12 cellular contexts compared by ENCODE assay signal in genomic region chr5:172943283-172943841, GRCh38. TPM values are rescaled to one million over a fixed set of nuclear protein-coding genes. Genes with fewer than 3 reads are reported as not detected.
DNase-seq lines count a peak whose midpoint lies in the region; ATAC-seq, FAIRE-seq and TF ChIP-seq lines count a peak whose summit lies in the region.
"Had no signal": no experiment of that assay in that cellular context is flagged by ENCODE, and none has a peak within 500 bp of the region (broad histone marks: within the 10 kb centered on the region; RNA-seq: fewer than 3 reads in every experiment).

No MANE protein-coding gene starts in this region.

- CTCF ChIA-PET in K562 (lab: Yijun Ruan, JAX; ENCODE audit: low intra/inter-chr PET ratio) = no interaction called here

- H3K27me3 ChIP-seq in HUES64 (ENCODE audit: insufficient read depth, low read length) (no peaks in the 10 kb centered on the region), K562 (ENCODE audit: control insufficient read depth in 2 of 2, insufficient read depth in 2 of 2, low read length in 2 of 2) (no peaks in the 10 kb centered on the region)
- H3K27me3 ChIP-seq: breast epithelium had no signal

- TF ChIP-seq EP300 in K562 (IDR thresholded peaks at IDR 0.05; ENCODE audit: low read length) = no peak

- no peaks in the 10 kb centered on the region for H3K79me2 ChIP-seq in K562 (ENCODE audit: control insufficient read depth, insufficient read depth, low read length)

- H3K4me3 ChIP-seq in HUES64 (ENCODE audit: low read length) (no peak overlapping the region), K562 (no peak overlapping the region)
- H3K4me3 ChIP-seq: breast epithelium had no signal

- TF ChIP-seq RAD21 in K562 (CRISPR knock-in tag; conservative IDR thresholded peaks at IDR 0.05 in 1 of 2, IDR thresholded peaks at IDR 0.05 in 1 of 2) = no peak

- intact Hi-C loops in K562 (cut with micrococcal nuclease) = no loop called here

- H3K4me1 ChIP-seq in HUES64 (ENCODE audit: insufficient read depth, low read length) (peaks cover 14% of the 10 kb centered on the region), K562 (replicated peaks in 1 of 2; ENCODE audit: control insufficient read depth in 2 of 2, insufficient read depth in 2 of 2, low read length in 2 of 2) (peaks cover 7 to 12% of the 10 kb centered on the region in 2 experiments)
- H3K4me1 ChIP-seq: breast epithelium had no signal

- in situ Hi-C loops in K562 (cut with MboI) = loop anchor here (10.0 kb wide), 1 partner anchor 459 kb away; no protein-coding TSS in a partner anchor

- H2AFZ ChIP-seq in K562 (ENCODE audit: low read depth, low read length) = peak overlapping the region; percentile 12; the same call in 1 of the 2 replicates

- H3K9me3 ChIP-seq in HUES64 (ENCODE audit: insufficient read depth, low read depth, low read length) (no peaks in the 10 kb centered on the region), K562 (replicated peaks; ENCODE audit: control insufficient read depth, insufficient read depth, low read depth, low read length) (no peaks in the 10 kb centered on the region)
- H3K9me3 ChIP-seq: breast epithelium had no signal

- DNase-seq in AG20443 (ENCODE audit: low spot score) = peak; percentile 89
- DNase-seq in K562 (ENCODE audit: extremely low read depth in 1 of 4, low spot score in 3 of 4) = peak; percentile 70 to 81 (median 75)
- peak; percentile 61 to 71 for DNase-seq in lung microvascular endothelial cell (ENCODE audit: low read depth in 2 of 2)
- no peak for DNase-seq in GF-D8 (lab: John Stamatoyannopoulos, UW)
- no peak for DNase-seq in activated CD4-positive, CD25-positive, alpha-beta regulatory T cell (lab: John Stamatoyannopoulos, UW)
- DNase-seq: MV-4-11 had no signal

- TF ChIP-seq POLR2A in K562 (conservative IDR thresholded peaks at IDR 0.05) = no peak

- FAIRE-seq in K562 (lab: Jason Lieb, UNC) = peak; percentile 89
- FAIRE-seq: TTC549 had no signal

- ATAC-seq in K562 = peak; percentile 90
- ATAC-seq in GM18861 (IDR thresholded peaks at IDR 0.05; ENCODE audit: unreplicated experiment) = no peak
- no peak for ATAC-seq in GM21447 (IDR thresholded peaks at IDR 0.05; ENCODE audit: unreplicated experiment)
- ATAC-seq: HCT116 had no signal

- H3K27ac ChIP-seq in HUES64 (ENCODE audit: low read depth, low read length) (peak overlapping the region; percentile 89; the same call in 1 of the 2 replicates), K562 (ENCODE audit: extremely low read depth, low read depth, low read length) (no peak overlapping the region)
- H3K27ac ChIP-seq: breast epithelium had no signal

- H4K20me1 ChIP-seq in K562 (replicated peaks; ENCODE audit: control insufficient read depth, insufficient read depth, low read length) = no peaks in the 10 kb centered on the region

- no peak for TF ChIP-seq CTCF in K562 (IDR thresholded peaks at IDR 0.05 in 2 of 3, conservative IDR thresholded peaks at IDR 0.05 in 1 of 3; ENCODE audit: insufficient read depth in 2 of 3, low read depth in 1 of 3, low read length in 3 of 3)

- H3K4me2 ChIP-seq in K562 (ENCODE audit: insufficient read depth, low read length) = no peak overlapping the region

- peaks cover 23% of the 10 kb centered on the region for H3K36me3 ChIP-seq in HUES64 (ENCODE audit: insufficient read depth, low read length)
- peaks cover 11% of the 10 kb centered on the region; the same call in 1 of the 3 replicates for H3K36me3 ChIP-seq in K562 (ENCODE audit: control insufficient read depth, insufficient read depth, low read length)
- H3K36me3 ChIP-seq: breast epithelium had no signal

- no peaks in the 10 kb centered on the region for H3K9me1 ChIP-seq in K562 (ENCODE audit: control insufficient read depth, insufficient read depth, low read length)

- POLR2A ChIA-PET in K562 (lab: Yijun Ruan, JAX) = interaction anchor here (0.9 to 1.0 kb wide), 3 partner anchors 9 to 41 kb away, joined by 3 read pairs; partner anchors contain the start of gene ATP6V0E1

- H3K9ac ChIP-seq in HUES64 (ENCODE audit: low read depth, low read length) = no peak overlapping the region
- H3K9ac ChIP-seq in K562 (ENCODE audit: insufficient read depth in 1 of 2, low read depth in 2 of 2, low read length in 2 of 2) = peak overlapping the region in 1 of 2 experiments; percentile 62; a peak in 1 of 4 replicates

- WGBS in HUES64 = 41% methylated on average over 16 of the region's 18 CpGs
- 41% methylated on average over 16 of the region's 18 CpGs for WGBS in K562 (ENCODE audit: insufficient coverage, low coverage, missing lambda C conversion rate)

- no TSS peak for BruUV-seq in K562 (replicated peaks; lab: Mats Ljungman, UMichigan)

TF ChIP-seq in K562, 482 proteins besides CTCF, POLR2A, EP300 and RAD21 (continues in another document):
- TF ChIP-seq MAZ (CRISPR knock-in tag; conservative IDR thresholded peaks at IDR 0.05 in 1 of 2, IDR thresholded peaks at IDR 0.05 in 1 of 2) = peak in 1 of 2 experiments; percentile 42; a peak in 1 of 4 replicates
- TF ChIP-seq HOXB6 (CRISPR knock-in tag; IDR thresholded peaks at IDR 0.05; ENCODE audit: borderline replicate concordance) = no peak
- TF ChIP-seq TGIF2 (CRISPR knock-in tag; IDR thresholded peaks at IDR 0.05) = no peak
- TF ChIP-seq EGR1 (conservative IDR thresholded peaks at IDR 0.05) = peak; percentile 50; the same call in 1 of the 2 replicates
- TF ChIP-seq ZNF12 (CRISPR knock-in tag; IDR thresholded peaks at IDR 0.05) = no peak
- TF ChIP-seq SOX6 (IDR thresholded peaks at IDR 0.05) = no peak
- no peak for TF ChIP-seq ZNF175 (CRISPR knock-in tag; IDR thresholded peaks at IDR 0.05; ENCODE audit: low read depth)
- peak in 1 of 2 experiments; percentile 10; a peak in 1 of 4 replicates for TF ChIP-seq RCOR1 (IDR thresholded peaks at IDR 0.05; ENCODE audit: borderline replicate concordance in 1 of 2, low read depth in 2 of 2, low read length in 2 of 2)
- peak; percentile 71 for TF ChIP-seq VEZF1 (CRISPR knock-in tag; IDR thresholded peaks at IDR 0.05)
- TF ChIP-seq ZNF668 (CRISPR knock-in tag; IDR thresholded peaks at IDR 0.05) = no peak
- peak; percentile 33; the same call in 1 of the 2 replicates for TF ChIP-seq TAL1 (IDR thresholded peaks at IDR 0.05)
- TF ChIP-seq SMAD4 (CRISPR knock-in tag; conservative IDR thresholded peaks at IDR 0.05) = peak; percentile 44; the same call in 1 of the 2 replicates
- TF ChIP-seq SP1 (CRISPR knock-in tag; IDR thresholded peaks at IDR 0.05) = 0 out of 2 replicates have a peak, but pooled peaks have one; percentile 33

RNA-seq across cellular contexts. Expression of gene RPL26L1, which starts 15.9 kb away (rescaled TPM):
- 64.1 TPM for polyA plus RNA-seq in HUES64 (2013, experiment 1 of 2)
- 69.5 TPM for polyA plus RNA-seq in HUES64 (2013, experiment 2 of 2)
- 7.4 and 7.5 TPM in 2 replicates for total RNA-seq in K562 (2011; cell fraction: chromatin; rRNA removed; ENCODE audit: low replicate concordance)
- 12.2 and 13.7 TPM in 2 replicates for total RNA-seq in K562 (2011; cell fraction: nucleolus; rRNA removed)
- total RNA-seq in K562 (2011; cell fraction: nucleoplasm; rRNA removed) = 10.2 and 11.1 TPM in 2 replicates
- 67.4 and 70.7 TPM in 2 replicates for total RNA-seq in K562 (2014; rRNA removed)
- total RNA-seq in K562 (2014; rRNA removed; fragmentation: Illumina TruSeq; extraction: Trizol) = 92.1 and 105 TPM in 2 replicates
- 82.4 and 88.9 TPM in 2 replicates for total RNA-seq in K562 (2015; rRNA removed; fragmentation: Illumina TruSeq; extraction: Trizol)
- total RNA-seq in K562 (2021) = 63.7 and 70.8 TPM in 2 replicates
- polyA plus RNA-seq in K562 (2011; rRNA removed) = 110 and 134 TPM in 2 replicates
- polyA plus RNA-seq in K562 (2011; cell fraction: cytosol; rRNA removed) = 73.9 and 87.3 TPM in 2 replicates
- polyA plus RNA-seq in K562 (2011; cell fraction: nucleus; rRNA removed) = 31.9 and 44.8 TPM in 2 replicates
- 48.7 and 91.6 TPM in 2 replicates for polyA plus RNA-seq in K562 (2012)
- 80.2 and 96.2 TPM in 2 replicates for polyA plus RNA-seq in K562 (2014; fragmentation: Illumina TruSeq; extraction: Trizol)
- polyA plus RNA-seq in K562 (2014; fragmentation: Nextera tagmentation; extraction: Ambion mirVana) = 100 to 1,000 TPM; 319 to 328 TPM
- polyA plus RNA-seq in K562 (2014; rRNA removed) = 112 and 124 TPM in 2 replicates
- polyA minus RNA-seq in K562 (2011; rRNA and poly(A)+ RNA removed) = 62.8 and 70.0 TPM in 2 replicates
- polyA minus RNA-seq in K562 (2011; cell fraction: cytosol; rRNA and poly(A)+ RNA removed) = 24.8 and 36.9 TPM in 2 replicates
- polyA minus RNA-seq in K562 (2011; cell fraction: nucleus; rRNA and poly(A)+ RNA removed) = 6.6 and 14.6 TPM in 2 replicates
- total RNA-seq in lung microvascular endothelial cell = 27.2 and 28.4 TPM in 2 replicates

RNA-seq across cellular contexts. Expression of gene ATP6V0E1, which starts 40.2 kb away (rescaled TPM):
- 86.3 TPM for polyA plus RNA-seq in HUES64 (2013, experiment 1 of 2)
- polyA plus RNA-seq in HUES64 (2013, experiment 2 of 2) = 77.5 TPM
- total RNA-seq in K562 (2011; cell fraction: chromatin; rRNA removed; ENCODE audit: low replicate concordance) = 118 and 124 TPM in 2 replicates
- total RNA-seq in K562 (2011; cell fraction: nucleolus; rRNA removed) = 113 and 119 TPM in 2 replicates
- 146 and 237 TPM in 2 replicates for total RNA-seq in K562 (2011; cell fraction: nucleoplasm; rRNA removed)
- 50.0 and 63.8 TPM in 2 replicates for total RNA-seq in K562 (2014; rRNA removed)
- 111 and 118 TPM in 2 replicates for total RNA-seq in K562 (2014; rRNA removed; fragmentation: Illumina TruSeq; extraction: Trizol)
- total RNA-seq in K562 (2015; rRNA removed; fragmentation: Illumina TruSeq; extraction: Trizol) = 108 and 112 TPM in 2 replicates
- 94.1 and 95.9 TPM in 2 replicates for total RNA-seq in K562 (2021)
- polyA plus RNA-seq in K562 (2011; rRNA removed) = 128 and 173 TPM in 2 replicates
- polyA plus RNA-seq in K562 (2011; cell fraction: cytosol; rRNA removed) = 67.8 and 95.8 TPM in 2 replicates
- 83.5 and 94.0 TPM in 2 replicates for polyA plus RNA-seq in K562 (2011; cell fraction: nucleus; rRNA removed)
- 159 and 359 TPM in 2 replicates for polyA plus RNA-seq in K562 (2012)
- 128 and 132 TPM in 2 replicates for polyA plus RNA-seq in K562 (2014; fragmentation: Illumina TruSeq; extraction: Trizol)
- 100 to 1,000 TPM; 368 to 395 TPM for polyA plus RNA-seq in K562 (2014; fragmentation: Nextera tagmentation; extraction: Ambion mirVana)
- polyA plus RNA-seq in K562 (2014; rRNA removed) = 82.7 and 108 TPM in 2 replicates
- polyA minus RNA-seq in K562 (2011; rRNA and poly(A)+ RNA removed) = 81.0 and 108 TPM in 2 replicates
- 20.7 and 53.3 TPM in 2 replicates for polyA minus RNA-seq in K562 (2011; cell fraction: cytosol; rRNA and poly(A)+ RNA removed)
- 28.9 and 30.8 TPM in 2 replicates for polyA minus RNA-seq in K562 (2011; cell fraction: nucleus; rRNA and poly(A)+ RNA removed)
- total RNA-seq in lung microvascular endothelial cell = 318 and 553 TPM in 2 replicates

Comparison
In these comparisons a context has a peak if more than half of its experiments do, and no peak if none do; other contexts are left out.
1. DNase-seq: peak in AG20443 (single experiment), K562 (4 of 4) and lung microvascular endothelial cell (2 of 2); none in GF-D8 (single experiment) and activated CD4-positive, CD25-positive, alpha-beta regulatory T cell (0 of 4).